1 cellular context compared by ENCODE assay signal in genomic region chr21:43194303-43195130, GRCh38.
TF ChIP-seq lines count a peak whose summit lies in the region.

No MANE protein-coding gene starts in this region.

TF ChIP-seq in HepG2, 621 proteins besides CTCF, POLR2A, EP300 and RAD21 (continued from another document and continues in another):
- TF ChIP-seq ZNF614 (CRISPR knock-in tag; IDR thresholded peaks at IDR 0.05; ENCODE audit: borderline replicate concordance) (0 out of 2 replicates have a peak, but pooled peaks have one; percentile 28), TGIF2 (CRISPR knock-in tag; IDR thresholded peaks at IDR 0.05) (peak; percentile 68; the same call in 1 of the 2 replicates), NR2F6 (IDR thresholded peaks at IDR 0.05) (peak; percentile 50), NR2F6 (CRISPR knock-in tag; IDR thresholded peaks at IDR 0.05) (peak; percentile 78), GFI1 (CRISPR knock-in tag; IDR thresholded peaks at IDR 0.05; ENCODE audit: borderline replicate concordance) (peak; percentile 68; the same call in 1 of the 2 replicates), ZNF431 (CRISPR knock-in tag; IDR thresholded peaks at IDR 0.05; ENCODE audit: borderline replicate concordance, low read depth) (peak; percentile 46; the same call in 1 of the 2 replicates), YY1 (IDR thresholded peaks at IDR 0.05; ENCODE audit: insufficient read depth, insufficient replicate concordance, low read depth, low read length) (no peak), MTA1 (CRISPR knock-in tag; IDR thresholded peaks at IDR 0.05; ENCODE audit: borderline replicate concordance) (0 out of 2 replicates have a peak, but pooled peaks have one; percentile 58), ARID5B (CRISPR knock-in tag; IDR thresholded peaks at IDR 0.05) (peak; percentile 64; the same call in 1 of the 2 replicates), ZFP41 (CRISPR knock-in tag; IDR thresholded peaks at IDR 0.05; ENCODE audit: borderline replicate concordance) (0 out of 2 replicates have a peak, but pooled peaks have one; percentile 54), BCL6 (CRISPR knock-in tag; IDR thresholded peaks at IDR 0.05) (peak; percentile 79), ZNF251 (CRISPR knock-in tag; IDR thresholded peaks at IDR 0.05) (peak; percentile 72; the same call in 1 of the 2 replicates), ASH2L (IDR thresholded peaks at IDR 0.05; ENCODE audit: insufficient read length, low read depth, low read length) (peak; percentile 68), ATF7-NPFF (CRISPR knock-in tag; IDR thresholded peaks at IDR 0.05; ENCODE audit: low read depth) (0 out of 2 replicates have a peak, but pooled peaks have one; percentile 30), PATZ1 (CRISPR knock-in tag; IDR thresholded peaks at IDR 0.05) (peak; percentile 67), ZNF543 (CRISPR knock-in tag; IDR thresholded peaks at IDR 0.05) (peak; percentile 56; the same call in 1 of the 2 replicates), FOXC1 (CRISPR knock-in tag; IDR thresholded peaks at IDR 0.05; ENCODE audit: borderline replicate concordance) (peak; percentile 21; the same call in 1 of the 2 replicates), ZNF652 (CRISPR knock-in tag; IDR thresholded peaks at IDR 0.05; ENCODE audit: borderline replicate concordance, low read depth) (0 out of 2 replicates have a peak, but pooled peaks have one; percentile 16), LCORL (IDR thresholded peaks at IDR 0.05) (no peak), LCORL (CRISPR knock-in tag; IDR thresholded peaks at IDR 0.05) (peak; percentile 58; the same call in 1 of the 2 replicates), ZBTB4 (CRISPR knock-in tag; IDR thresholded peaks at IDR 0.05; ENCODE audit: borderline replicate concordance) (peak; percentile 54; the same call in 1 of the 2 replicates), SMAD1 (CRISPR knock-in tag; IDR thresholded peaks at IDR 0.05; ENCODE audit: borderline replicate concordance, low read depth) (peak; percentile 32; the same call in 1 of the 2 replicates), STAT6 (CRISPR knock-in tag; IDR thresholded peaks at IDR 0.05; ENCODE audit: borderline replicate concordance) (0 out of 2 replicates have a peak, but pooled peaks have one; percentile 64), FOSL2 (CRISPR knock-in tag; IDR thresholded peaks at IDR 0.05) (peak; percentile 51), SSRP1 (CRISPR knock-in tag; IDR thresholded peaks at IDR 0.05) (0 out of 2 replicates have a peak, but pooled peaks have one; percentile 50), ZNF501 (CRISPR knock-in tag; IDR thresholded peaks at IDR 0.05) (peak; percentile 26; the same call in 1 of the 2 replicates), THRA (CRISPR knock-in tag; IDR thresholded peaks at IDR 0.05; ENCODE audit: borderline replicate concordance) (peak; percentile 18; the same call in 1 of the 2 replicates), ZNF766 (CRISPR knock-in tag; IDR thresholded peaks at IDR 0.05; ENCODE audit: borderline replicate concordance) (no peak), HNF4G (IDR thresholded peaks at IDR 0.05; ENCODE audit: borderline replicate concordance, low read depth, low read length) (0 out of 2 replicates have a peak, but pooled peaks have one; percentile 57), HNF4G (CRISPR knock-in tag; IDR thresholded peaks at IDR 0.05; ENCODE audit: borderline replicate concordance, low read depth) (peak; percentile 81; the same call in 1 of the 2 replicates), ZNF580 (CRISPR knock-in tag; IDR thresholded peaks at IDR 0.05; ENCODE audit: borderline replicate concordance, low read depth) (0 out of 2 replicates have a peak, but pooled peaks have one; percentile 22), ZHX2 (IDR thresholded peaks at IDR 0.05; ENCODE audit: low read depth) (0 out of 2 replicates have a peak, but pooled peaks have one; percentile 32), ZHX2 (CRISPR knock-in tag; IDR thresholded peaks at IDR 0.05; ENCODE audit: borderline replicate concordance) (no peak), ZMAT5 (CRISPR knock-in tag; IDR thresholded peaks at IDR 0.05; ENCODE audit: borderline replicate concordance, low read depth) (no peak), GABPA (IDR thresholded peaks at IDR 0.05; ENCODE audit: low read depth, low read length) (no peak), GABPA (CRISPR knock-in tag; IDR thresholded peaks at IDR 0.05; ENCODE audit: low read depth) (peak; percentile 37), ZNF350 (CRISPR knock-in tag; IDR thresholded peaks at IDR 0.05; ENCODE audit: borderline replicate concordance, low read depth) (peak; percentile 71; the same call in 1 of the 2 replicates)
